In genomic region chr20:8223096-8223870, GRCh38 we compare ENCODE assay signal across 16 cellular contexts.
DNase-seq lines count a peak whose midpoint lies in the region; ATAC-seq, FAIRE-seq and TF ChIP-seq lines count a peak whose summit lies in the region.
"Had no signal": no experiment of that assay in that cellular context is flagged by ENCODE, and none has a peak within 500 bp of the region (broad histone marks: within the 10 kb centered on the region; RNA-seq: fewer than 3 reads in every experiment).

No MANE protein-coding gene starts in this region.

- ATAC-seq in HG02884 (IDR thresholded peaks at IDR 0.05; ENCODE audit: unreplicated experiment) = no peak
- ATAC-seq in HG03520 (IDR thresholded peaks at IDR 0.05; ENCODE audit: unreplicated experiment) = no peak
- ATAC-seq: CD8-positive, alpha-beta T cell had no signal

- peaks cover 5% of the 10 kb centered on the region for H3K9me3 Mint-ChIP-seq in osteocyte (ENCODE audit: unreplicated experiment)
- H3K9me3 Mint-ChIP-seq: activated naive CD8-positive, alpha-beta T cell treated with anti-CD3 and anti-CD28 coated beads for 36 hours had no signal

- DNase-seq in COLO829 (ENCODE audit: low spot score) (peak; percentile 42), NCI-H2227 treated with DMSO at 0.1 percent for 48 hours (lab: John Stamatoyannopoulos, UW) (peak; percentile 6), osteocyte (ENCODE audit: extremely low spot score, unreplicated experiment) (no peak), superior temporal gyrus (ENCODE audit: extremely low spot score) (no peak), GOT3 (lab: John Stamatoyannopoulos, UW) (no peak)
- DNase-seq: activated naive CD8-positive, alpha-beta T cell treated with anti-CD3 and anti-CD28 coated beads for 36 hours; CD8-positive, alpha-beta T cell; NCI-H1092 treated with DMSO at 0.1 percent for 48 hours; NCI-H774; SIG-M5; stimulated activated CD4-positive, alpha-beta T cell treated with anti-CD3 and anti-CD28 coated beads, Interleukin-2, amount 100 ng/mL, for 48 hours; stimulated activated naive CD4-positive, alpha-beta T cell treated with Interleukin-2 at 50 U/mL for 16 hours; WERI-Rb-1 had no signal

- peaks cover 77% of the 10 kb centered on the region for H3K4me1 Mint-ChIP-seq in osteocyte (ENCODE audit: unreplicated experiment)

- H3K4me3 Mint-ChIP-seq in osteocyte (ENCODE audit: unreplicated experiment) = peak overlapping the region; percentile 38
- H3K4me3 Mint-ChIP-seq: activated naive CD8-positive, alpha-beta T cell treated with anti-CD3 and anti-CD28 coated beads for 36 hours; CD8-positive, alpha-beta T cell had no signal

- FAIRE-seq in endometrium (lab: Jason Lieb, UNC) = peak; percentile 77

- H3K36me3 Mint-ChIP-seq in osteocyte (ENCODE audit: unreplicated experiment) = no peaks in the 10 kb centered on the region
- H3K36me3 Mint-ChIP-seq: activated naive CD8-positive, alpha-beta T cell treated with anti-CD3 and anti-CD28 coated beads for 36 hours; CD8-positive, alpha-beta T cell had no signal

- TF ChIP-seq CTCF in osteocyte (IDR thresholded peaks at IDR 0.05) = no peak

- no peaks in the 10 kb centered on the region for H3K27me3 Mint-ChIP-seq in osteocyte (ENCODE audit: unreplicated experiment)
- H3K27me3 Mint-ChIP-seq: activated naive CD8-positive, alpha-beta T cell treated with anti-CD3 and anti-CD28 coated beads for 36 hours had no signal

- H3K27ac Mint-ChIP-seq in osteocyte (ENCODE audit: unreplicated experiment) = peak overlapping the region; percentile 93
- H3K27ac Mint-ChIP-seq: activated naive CD8-positive, alpha-beta T cell treated with anti-CD3 and anti-CD28 coated beads for 36 hours; CD8-positive, alpha-beta T cell had no signal

Comparison
In these comparisons a context has a peak if more than half of its experiments do, and no peak if none do; other contexts are left out.
1. DNase-seq: peak in COLO829 (single experiment) and NCI-H2227 treated with DMSO at 0.1 percent for 48 hours (single experiment); none in osteocyte (single experiment), superior temporal gyrus (single experiment) and GOT3 (single experiment).